Comparison of ENCODE assay signal across 8 cellular contexts in the genomic region with DNA sequence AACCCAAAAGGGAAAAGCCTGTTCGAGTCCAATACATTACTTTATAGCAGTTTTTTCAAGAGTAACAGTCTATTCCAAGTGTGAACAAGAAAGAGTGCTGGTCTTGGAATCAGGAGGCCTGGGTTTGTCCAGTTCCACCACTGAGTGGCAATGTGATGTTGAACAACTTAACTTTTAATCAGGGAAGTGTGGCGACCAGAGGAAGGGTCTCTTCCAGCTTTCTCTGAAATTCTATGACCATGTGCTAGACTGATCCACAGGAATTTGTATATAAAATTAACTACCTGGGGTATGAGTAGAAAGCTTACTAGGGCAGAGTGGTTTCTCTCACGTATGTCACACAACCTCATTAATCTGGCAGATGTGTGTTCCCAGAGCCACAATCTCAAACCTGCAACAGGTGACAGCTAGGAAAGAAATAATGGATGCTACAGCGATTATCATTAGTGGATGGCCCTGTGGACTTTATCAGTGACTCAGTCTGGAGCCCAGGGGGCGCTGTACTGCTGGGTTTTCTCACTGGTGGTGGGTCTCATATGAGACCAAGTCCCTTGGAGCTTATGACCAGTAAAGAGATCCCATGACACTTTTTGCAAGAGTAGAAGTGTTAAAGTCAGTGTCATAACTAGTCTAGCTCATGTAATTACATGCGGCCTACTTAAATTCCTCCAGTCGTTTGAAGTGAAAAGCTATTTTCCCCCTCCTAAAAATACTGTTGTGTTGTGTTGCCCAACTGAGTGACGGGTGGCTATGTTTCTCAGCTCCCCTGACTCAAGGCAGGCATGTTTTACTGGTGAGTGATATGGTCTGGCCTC.
A peak's percentile ranks its signal among the peaks of the same experiment; 100 is the strongest.
DNase-seq lines count a peak whose midpoint lies in the region; ATAC-seq and TF ChIP-seq lines count a peak whose summit lies in the region.

No MANE protein-coding gene starts in this region.

- H3K4me3 Mint-ChIP-seq in Calu3 (ENCODE audit: low read depth, unreplicated experiment): no peak overlapping the region
- no peak overlapping the region for H3K4me3 Mint-ChIP-seq in activated T-helper 1 cell treated with anti-CD3 and anti-CD28 coated beads, Interleukin-12 subunit alpha, Interleukin-12 subunit beta, Interleukin-2, Interleukin-4 antibody, amounts not matched to agents 30 ng/mL and 10 ng/mL and 1 ng/mL, durations not matched to agents 14 hours and 24 hours and 36 hours

- peak overlapping the region; percentile 88 for H2AK5ac ChIP-seq in mesenchymal stem cell (ENCODE audit: low read length, severe bottlenecking)

- peak; percentile 41 for TF ChIP-seq CTCF in Calu3 (IDR thresholded peaks at IDR 0.05; ENCODE audit: unreplicated experiment)

- H3K27me3 ChIP-seq in mesenchymal stem cell (ENCODE audit: control insufficient read depth in 1 of 2, insufficient read depth in 1 of 2, low read length in 2 of 2): no peaks in the 10 kb centered on the region

- BruUV-seq in Calu3 (replicated peaks; lab: Mats Ljungman, UMichigan): no TSS peak

- H3K18ac ChIP-seq in mesenchymal stem cell (ENCODE audit: low read depth in 1 of 2, low read length in 2 of 2): no peak overlapping the region

- no peak overlapping the region for H3K14ac ChIP-seq in mesenchymal stem cell (ENCODE audit: low read length in 2 of 2)

- H2BK120ac ChIP-seq in mesenchymal stem cell (ENCODE audit: low read depth, low read length): no peak overlapping the region

- no peak overlapping the region for H3K4ac ChIP-seq in mesenchymal stem cell (ENCODE audit: low read depth in 1 of 2, low read length in 2 of 2)

- 81% methylated on average over 5 of the region's 8 CpGs for WGBS in mesenchymal stem cell

- no peaks in the 10 kb centered on the region for H3K9me3 Mint-ChIP-seq in Calu3 (ENCODE audit: low read depth, unreplicated experiment)
- no peaks in the 10 kb centered on the region for H3K9me3 Mint-ChIP-seq in activated T-helper 1 cell treated with anti-CD3 and anti-CD28 coated beads, Interleukin-12 subunit alpha, Interleukin-12 subunit beta, Interleukin-2, Interleukin-4 antibody, amounts not matched to agents 30 ng/mL and 10 ng/mL and 1 ng/mL, durations not matched to agents 14 hours and 24 hours and 36 hours

- H3K4me3 ChIP-seq in mesenchymal stem cell (ENCODE audit: insufficient read depth in 1 of 2, low read depth in 1 of 2, low read length in 2 of 2): no peak overlapping the region

- no peak overlapping the region for H4K8ac ChIP-seq in mesenchymal stem cell (ENCODE audit: low read length)

- peak overlapping the region; percentile 39 for H2BK5ac ChIP-seq in mesenchymal stem cell (ENCODE audit: low read depth, low read length, poor library complexity, severe bottlenecking)

- no peaks in the 10 kb centered on the region for H3K27me3 Mint-ChIP-seq in Calu3 (ENCODE audit: unreplicated experiment)
- no peaks in the 10 kb centered on the region for H3K27me3 Mint-ChIP-seq in activated T-helper 1 cell treated with anti-CD3 and anti-CD28 coated beads, Interleukin-12 subunit alpha, Interleukin-12 subunit beta, Interleukin-2, Interleukin-4 antibody, amounts not matched to agents 30 ng/mL and 10 ng/mL and 1 ng/mL, durations not matched to agents 14 hours and 24 hours and 36 hours (ENCODE audit: insufficient read depth)

- peaks cover 5% of the 10 kb centered on the region for H3K4me1 ChIP-seq in mesenchymal stem cell (ENCODE audit: control insufficient read depth, insufficient read depth, low read depth, low read length)

- H3K4me2 ChIP-seq in mesenchymal stem cell (ENCODE audit: low read length, poor library complexity, severe bottlenecking): no peak overlapping the region

- peak; percentile 38 for DNase-seq in Calu3
- peak; percentile 55 for DNase-seq in HS-27A (ENCODE audit: low read depth)
- DNase-seq in activated T-helper 1 cell treated with anti-CD3 and anti-CD28 coated beads, Interleukin-12 subunit alpha, Interleukin-12 subunit beta, Interleukin-2, Interleukin-4 antibody, amounts not matched to agents 30 ng/mL and 10 ng/mL and 1 ng/mL, durations not matched to agents 14 hours and 24 hours and 36 hours (ENCODE audit: low spot score): no peak
- no peak for DNase-seq in mesenchymal stem cell
- DNase-seq in left cardiac atrium: no peak
- DNase-seq in NCI-H2196 treated with DMSO at 0.1 percent for 48 hours (lab: John Stamatoyannopoulos, UW; ENCODE audit: unreplicated experiment): no peak

- no peak for ATAC-seq in HG03354 (IDR thresholded peaks at IDR 0.05; ENCODE audit: poor library complexity, severe bottlenecking, unreplicated experiment)
- ATAC-seq in left cardiac atrium: no peak
- no peak for ATAC-seq in HG03520 (IDR thresholded peaks at IDR 0.05; ENCODE audit: unreplicated experiment)

- no peak overlapping the region for H3K27ac Mint-ChIP-seq in Calu3 (ENCODE audit: unreplicated experiment)
- H3K27ac Mint-ChIP-seq in activated T-helper 1 cell treated with anti-CD3 and anti-CD28 coated beads, Interleukin-12 subunit alpha, Interleukin-12 subunit beta, Interleukin-2, Interleukin-4 antibody, amounts not matched to agents 30 ng/mL and 10 ng/mL and 1 ng/mL, durations not matched to agents 14 hours and 24 hours and 36 hours: peak overlapping the region; percentile 95

- H3K27ac ChIP-seq in mesenchymal stem cell (ENCODE audit: low read length, poor library complexity, severe bottlenecking): peak overlapping the region; percentile 94

- H3K4me1 Mint-ChIP-seq in Calu3 (ENCODE audit: low read depth, unreplicated experiment): peaks cover 6% of the 10 kb centered on the region
- peaks cover 42% of the 10 kb centered on the region for H3K4me1 Mint-ChIP-seq in activated T-helper 1 cell treated with anti-CD3 and anti-CD28 coated beads, Interleukin-12 subunit alpha, Interleukin-12 subunit beta, Interleukin-2, Interleukin-4 antibody, amounts not matched to agents 30 ng/mL and 10 ng/mL and 1 ng/mL, durations not matched to agents 14 hours and 24 hours and 36 hours (ENCODE audit: low read depth)

- intact Hi-C loops in Calu3 (cut with micrococcal nuclease; ENCODE audit: unreplicated experiment) (no loop called here), left cardiac atrium (cut with DNase I) (no loop called here)
- intact Hi-C loops in activated T-helper 1 cell treated with anti-CD3 and anti-CD28 coated beads, Interleukin-12 subunit alpha, Interleukin-12 subunit beta, Interleukin-2, Interleukin-4 antibody, amounts not matched to agents 30 ng/mL and 10 ng/mL and 1 ng/mL, durations not matched to agents 14 hours and 24 hours and 36 hours (cut with micrococcal nuclease): loop anchor here (1.0 to 10.0 kb wide), 11 partner anchors 15 to 1931 kb away; a partner anchor contains a TSS

- H4K91ac ChIP-seq in mesenchymal stem cell (ENCODE audit: low read length): no peak overlapping the region

- CTCF ChIA-PET in Calu3 (lab: Charles Lee): interaction anchor here (2.1 kb wide), 1 partner anchor 15 kb away, joined by 9 read pairs; no protein-coding TSS in a partner anchor

- no peak overlapping the region for H2AFZ ChIP-seq in mesenchymal stem cell (ENCODE audit: low read depth, low read length)

- peak overlapping the region; percentile 53 for H3K9ac ChIP-seq in mesenchymal stem cell (ENCODE audit: low read length)

- no peaks in the 10 kb centered on the region for H3K79me1 ChIP-seq in mesenchymal stem cell (replicated peaks; ENCODE audit: low read length, poor library complexity, severe bottlenecking)

- no peak overlapping the region for H3K23ac ChIP-seq in mesenchymal stem cell (ENCODE audit: low read length in 2 of 2)

- no peak overlapping the region for H2BK12ac ChIP-seq in mesenchymal stem cell (ENCODE audit: low read length in 2 of 2)

- H2BK15ac ChIP-seq in mesenchymal stem cell (ENCODE audit: low read depth, poor library complexity, severe bottlenecking): no peak overlapping the region

- H3K9me3 ChIP-seq in mesenchymal stem cell (ENCODE audit: control insufficient read depth, low read length): no peaks in the 10 kb centered on the region

- peaks cover 6 to 21% of the 10 kb centered on the region in 2 experiments for H3K36me3 ChIP-seq in mesenchymal stem cell (ENCODE audit: control insufficient read depth in 1 of 2, insufficient read depth in 2 of 2, low read depth in 1 of 2, low read length in 2 of 2)

- H3K36me3 Mint-ChIP-seq in Calu3 (ENCODE audit: insufficient read depth, unreplicated experiment): no peaks in the 10 kb centered on the region
- peaks cover 31% of the 10 kb centered on the region for H3K36me3 Mint-ChIP-seq in activated T-helper 1 cell treated with anti-CD3 and anti-CD28 coated beads, Interleukin-12 subunit alpha, Interleukin-12 subunit beta, Interleukin-2, Interleukin-4 antibody, amounts not matched to agents 30 ng/mL and 10 ng/mL and 1 ng/mL, durations not matched to agents 14 hours and 24 hours and 36 hours (ENCODE audit: low read depth)

Comparison
In these comparisons a context has a peak if more than half of its experiments do, and no peak if none do; other contexts are left out.
1. DNase-seq: peak in Calu3 (single experiment) and HS-27A (single experiment); none in activated T-helper 1 cell treated with anti-CD3 and anti-CD28 coated beads, Interleukin-12 subunit alpha, Interleukin-12 subunit beta, Interleukin-2, Interleukin-4 antibody, amounts not matched to agents 30 ng/mL and 10 ng/mL and 1 ng/mL, durations not matched to agents 14 hours and 24 hours and 36 hours (single experiment), mesenchymal stem cell (single experiment), left cardiac atrium (single experiment) and NCI-H2196 treated with DMSO at 0.1 percent for 48 hours (single experiment).